8 cellular contexts compared by ENCODE assay signal in genomic region chr20:53869466-53870258, GRCh38.
DNase-seq lines count a peak whose midpoint lies in the region; ATAC-seq and TF ChIP-seq lines count a peak whose summit lies in the region.

No MANE protein-coding gene starts in this region.

- peak overlapping the region; percentile 26 for H3K4me3 ChIP-seq in NB4 (ENCODE audit: low read depth, low read length)
- H3K4me3 ChIP-seq in ascending aorta: no peak overlapping the region
- H3K4me3 ChIP-seq in iPS DF 6.9 (ENCODE audit: low read length): no peak overlapping the region

- H3K4me1 ChIP-seq in ascending aorta: peaks cover 0 to 29% of the 10 kb centered on the region in 2 donors
- peaks cover 4% of the 10 kb centered on the region for H3K4me1 ChIP-seq in iPS DF 6.9 (ENCODE audit: control insufficient read depth, insufficient read depth, low read length)

- H3K27me3 ChIP-seq in ascending aorta (no peaks in the 10 kb centered on the region), iPS DF 6.9 (ENCODE audit: control insufficient read depth, insufficient read depth, low read length) (no peaks in the 10 kb centered on the region)

- H3K9me3 ChIP-seq in ascending aorta (no peaks in the 10 kb centered on the region), iPS DF 6.9 (ENCODE audit: control insufficient read depth, insufficient read depth, low read length) (no peaks in the 10 kb centered on the region)

- H3K36me3 ChIP-seq in ascending aorta: no peaks in the 10 kb centered on the region
- no peaks in the 10 kb centered on the region for H3K36me3 ChIP-seq in iPS DF 6.9 (ENCODE audit: control insufficient read depth, insufficient read depth, low read length)

- H3K27me3 Mint-ChIP-seq in T-helper 1 cell treated with Interleukin-12 subunit alpha and Interleukin-12 subunit beta and Interleukin-4 antibody, amounts not matched to agents 30 μg/mL and 1 μg/mL, for 36 hours (ENCODE audit: low read depth): no peaks in the 10 kb centered on the region

- H3K36me3 Mint-ChIP-seq in T-helper 1 cell treated with Interleukin-12 subunit alpha and Interleukin-12 subunit beta and Interleukin-4 antibody, amounts not matched to agents 30 μg/mL and 1 μg/mL, for 36 hours (ENCODE audit: low read depth): no peaks in the 10 kb centered on the region

- TF ChIP-seq CTCF in GM12801 (IDR thresholded peaks at IDR 0.05; ENCODE audit: extremely low read depth, insufficient read length): peak; percentile 16
- TF ChIP-seq CTCF in NB4 (IDR thresholded peaks at IDR 0.05; ENCODE audit: low read depth, low read length): peak; percentile 96
- TF ChIP-seq CTCF in ascending aorta (IDR thresholded peaks at IDR 0.05): peak; percentile 47 to 73 (median 64)

- peak; percentile 66 for ATAC-seq in HG02588 (IDR thresholded peaks at IDR 0.05; ENCODE audit: unreplicated experiment)

- intact Hi-C loops in ascending aorta (cut with DNase I): loop anchor here (2.0 to 5.0 kb wide), 3 partner anchors 42 to 291 kb away; no protein-coding TSS in a partner anchor

- 100% methylated on average over 1 of the region's 8 CpGs for WGBS in iPS DF 6.9 (ENCODE audit: insufficient coverage, insufficient read length)

- H3K27ac ChIP-seq in ascending aorta (no peak overlapping the region), iPS DF 6.9 (ENCODE audit: low read length) (no peak overlapping the region)

- peak overlapping the region; percentile 87 for H3K27ac Mint-ChIP-seq in T-helper 1 cell treated with Interleukin-12 subunit alpha and Interleukin-12 subunit beta and Interleukin-4 antibody, amounts not matched to agents 30 μg/mL and 1 μg/mL, for 36 hours

- no peak for TF ChIP-seq POLR2A in NB4 (IDR thresholded peaks at IDR 0.05; ENCODE audit: extremely low read depth, insufficient read length)

- peaks cover 65% of the 10 kb centered on the region for H3K4me1 Mint-ChIP-seq in T-helper 1 cell treated with Interleukin-12 subunit alpha and Interleukin-12 subunit beta and Interleukin-4 antibody, amounts not matched to agents 30 μg/mL and 1 μg/mL, for 36 hours (ENCODE audit: low read depth)

- peak; percentile 92 for DNase-seq in NB4 (ENCODE audit: low read depth)
- DNase-seq in ascending aorta (ENCODE audit: low spot score in 2 of 2): peak in 1 of 2 donors; percentile 79
- peak; percentile 85 for DNase-seq in iPS DF 6.9 (ENCODE audit: low read depth, low spot score)
- DNase-seq in stimulated activated CD4-positive, alpha-beta T cell treated with anti-CD3 and anti-CD28 coated beads, Interleukin-15, amount 100 ng/mL, for 24 hours: peak; percentile 80
- no peak for DNase-seq in GOT3 (lab: John Stamatoyannopoulos, UW)

- peak overlapping the region; percentile 46 for H3K4me3 Mint-ChIP-seq in T-helper 1 cell treated with Interleukin-12 subunit alpha and Interleukin-12 subunit beta and Interleukin-4 antibody, amounts not matched to agents 30 μg/mL and 1 μg/mL, for 36 hours

- no peaks in the 10 kb centered on the region for H3K9me3 Mint-ChIP-seq in T-helper 1 cell treated with Interleukin-12 subunit alpha and Interleukin-12 subunit beta and Interleukin-4 antibody, amounts not matched to agents 30 μg/mL and 1 μg/mL, for 36 hours

Comparison
In these comparisons a context has a peak if more than half of its experiments do, and no peak if none do; other contexts are left out.
1. CTCF ChIP-seq: peak in every context shown above with its lines; median percentile 96 in NB4; 64 in ascending aorta; 16 in GM12801.